14 cellular contexts compared by ENCODE assay signal in the genomic region with DNA sequence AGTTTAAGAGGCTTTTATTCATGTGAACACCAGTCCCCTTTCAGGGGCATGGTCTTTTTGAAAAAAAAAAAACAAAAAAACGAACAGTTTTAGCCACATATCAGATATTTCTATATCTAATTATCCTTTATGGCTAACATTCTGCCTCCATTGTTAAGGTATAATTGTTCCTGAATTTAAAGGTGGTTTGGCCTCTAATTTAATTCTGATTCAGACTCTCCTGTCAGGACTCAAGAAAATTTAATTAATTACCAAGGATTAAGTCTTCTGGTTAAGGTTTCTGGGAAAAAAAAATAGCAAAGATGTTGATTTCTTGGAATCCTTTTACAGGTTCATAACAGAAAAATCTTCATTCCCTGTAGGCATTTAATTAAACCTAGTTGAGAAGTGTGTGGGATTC. TPM values are rescaled to one million over a fixed set of nuclear protein-coding genes. Genes with fewer than 3 reads are reported as not detected.
A peak's percentile ranks its signal among the peaks of the same experiment; 100 is the strongest.
DNase-seq lines count a peak whose midpoint lies in the region; ATAC-seq and TF ChIP-seq lines count a peak whose summit lies in the region.
"Had no signal": no experiment of that assay in that cellular context is flagged by ENCODE, and none has a peak within 500 bp of the region (broad histone marks: within the 10 kb centered on the region; RNA-seq: fewer than 3 reads in every experiment).

No MANE protein-coding gene starts in this region.

- H3K27ac Mint-ChIP-seq in osteocyte (ENCODE audit: unreplicated experiment) = peak overlapping the region; percentile 90
- no peak overlapping the region for H3K27ac Mint-ChIP-seq in Caco-2 (ENCODE audit: unreplicated experiment)
- H3K27ac Mint-ChIP-seq: IgD-negative memory B cell had no signal

- no peaks in the 10 kb centered on the region for H3K27me3 ChIP-seq in fibroblast of lung (ENCODE audit: control insufficient read depth, insufficient read depth, low read length)
- H3K27me3 ChIP-seq in Caco-2 (replicated peaks; ENCODE audit: control insufficient read depth, insufficient read depth, low read length) = no peaks in the 10 kb centered on the region
- H3K27me3 ChIP-seq: BLaER1 treated with 17β-estradiol and CSF1 and Interleukin-3, amounts not matched to agents 10 nM and 100 nM had no signal

- H3K36me3 Mint-ChIP-seq in osteocyte (ENCODE audit: unreplicated experiment) (peaks cover 98% of the 10 kb centered on the region), Caco-2 (ENCODE audit: insufficient read depth, unreplicated experiment) (peaks cover 6% of the 10 kb centered on the region)

- no peaks in the 10 kb centered on the region for H3K9me3 ChIP-seq in fibroblast of lung (ENCODE audit: control insufficient read depth, insufficient read depth, low read depth, low read length)
- H3K9me3 ChIP-seq in Caco-2 = no peaks in the 10 kb centered on the region
- H3K9me3 ChIP-seq: BLaER1 treated with 17β-estradiol and CSF1 and Interleukin-3, amounts not matched to agents 10 nM and 100 nM had no signal

- ATAC-seq in SK-N-SH treated with all-trans-retinoic acid at 6 μM for 48 hours (no peak), GM18870 (IDR thresholded peaks at IDR 0.05; ENCODE audit: unreplicated experiment) (no peak), HG02798 (IDR thresholded peaks at IDR 0.05; ENCODE audit: poor library complexity, unreplicated experiment) (no peak), left ventricle myocardium superior (no peak)

- POLR2A ChIA-PET in Caco-2 (lab: Charles Lee) = no interaction called here

- TF ChIP-seq CTCF in fibroblast of lung (conservative IDR thresholded peaks at IDR 0.05 in 1 of 2, IDR thresholded peaks at IDR 0.05 in 1 of 2; ENCODE audit: low read depth in 1 of 2, low read length in 2 of 2) (no peak), osteocyte (IDR thresholded peaks at IDR 0.05) (no peak), Caco-2 (IDR thresholded peaks at IDR 0.05; ENCODE audit: insufficient read depth in 1 of 2, low read depth in 1 of 2, low read length in 1 of 2, severe bottlenecking in 1 of 2, unreplicated experiment in 1 of 2) (no peak)

- H3K4me1 Mint-ChIP-seq in osteocyte (ENCODE audit: unreplicated experiment) (peaks cover 76% of the 10 kb centered on the region), Caco-2 (ENCODE audit: low read depth, unreplicated experiment) (no peaks in the 10 kb centered on the region)
- H3K4me1 Mint-ChIP-seq: H9, IgD-negative memory B cell had no signal

- no peaks in the 10 kb centered on the region for H3K9me3 Mint-ChIP-seq in osteocyte (ENCODE audit: unreplicated experiment)
- H3K9me3 Mint-ChIP-seq in Caco-2 (ENCODE audit: unreplicated experiment) = no peaks in the 10 kb centered on the region
- H3K9me3 Mint-ChIP-seq: H9, IgD-negative memory B cell had no signal

- no peaks in the 10 kb centered on the region for H3K27me3 Mint-ChIP-seq in osteocyte (ENCODE audit: unreplicated experiment)
- H3K27me3 Mint-ChIP-seq in Caco-2 (ENCODE audit: insufficient read depth, unreplicated experiment) = peaks cover 18% of the 10 kb centered on the region

- H2AFZ ChIP-seq in fibroblast of lung (ENCODE audit: low read length) = no peak overlapping the region

- no peaks in the 10 kb centered on the region for H4K20me1 ChIP-seq in fibroblast of lung (ENCODE audit: control insufficient read depth, extremely low read depth, insufficient read depth, low read length)
- H4K20me1 ChIP-seq: BLaER1 treated with 17β-estradiol and CSF1 and Interleukin-3, amounts not matched to agents 10 nM and 100 nM had no signal

- H3K79me2 ChIP-seq in fibroblast of lung (ENCODE audit: control insufficient read depth, insufficient read depth, low read length) = peaks cover 35% of the 10 kb centered on the region

- no peak overlapping the region for H3K4me2 ChIP-seq in fibroblast of lung (ENCODE audit: extremely low read depth, insufficient read depth, low read length)
- H3K4me2 ChIP-seq: BLaER1 treated with 17β-estradiol and CSF1 and Interleukin-3, amounts not matched to agents 10 nM and 100 nM had no signal

- H3K27ac ChIP-seq in fibroblast of lung (ENCODE audit: insufficient read depth, low read length) = peak overlapping the region; percentile 8
- H3K27ac ChIP-seq: BLaER1 treated with 17β-estradiol and CSF1 and Interleukin-3, amounts not matched to agents 10 nM and 100 nM had no signal

- intact Hi-C loops in Caco-2 (cut with micrococcal nuclease; ENCODE audit: unreplicated experiment) = no loop called here
- intact Hi-C loops in left ventricle myocardium superior (cut with micrococcal nuclease) = no loop called here

- no peak overlapping the region for H3K9ac ChIP-seq in fibroblast of lung (ENCODE audit: insufficient read depth, low read length)
- H3K9ac ChIP-seq: BLaER1 treated with 17β-estradiol and CSF1 and Interleukin-3, amounts not matched to agents 10 nM and 100 nM had no signal

- no peak overlapping the region for H3K4me3 ChIP-seq in fibroblast of lung (replicated peaks in 1 of 4; ENCODE audit: control extremely low read depth in 1 of 4, insufficient read depth in 1 of 4, low read depth in 3 of 4, low read length in 4 of 4)
- no peak overlapping the region for H3K4me3 ChIP-seq in Caco-2 (ENCODE audit: low read depth, low read length)
- H3K4me3 ChIP-seq: BLaER1 treated with 17β-estradiol and CSF1 and Interleukin-3, amounts not matched to agents 10 nM and 100 nM had no signal

- CTCF ChIA-PET in Caco-2 (lab: Charles Lee) = no interaction called here

- H3K36me3 ChIP-seq in fibroblast of lung (ENCODE audit: control insufficient read depth, insufficient read depth, low read length) (peaks cover 54% of the 10 kb centered on the region), Caco-2 (ENCODE audit: control insufficient read depth, insufficient read depth, low read length) (no peaks in the 10 kb centered on the region)
- H3K36me3 ChIP-seq: BLaER1 treated with 17β-estradiol and CSF1 and Interleukin-3, amounts not matched to agents 10 nM and 100 nM had no signal

- BruUV-seq in Caco-2 (replicated peaks; lab: Mats Ljungman, UMichigan) = no TSS peak

- peaks cover 25% of the 10 kb centered on the region for H3K4me1 ChIP-seq in fibroblast of lung (ENCODE audit: control insufficient read depth, extremely low read depth, insufficient read depth, low read length)
- H3K4me1 ChIP-seq in Caco-2 = no peaks in the 10 kb centered on the region
- H3K4me1 ChIP-seq: BLaER1 treated with 17β-estradiol and CSF1 and Interleukin-3, amounts not matched to agents 10 nM and 100 nM had no signal

- DNase-seq in fibroblast of lung (ENCODE audit: low read depth in 2 of 2) = no peak
- no peak for DNase-seq in osteocyte (ENCODE audit: extremely low spot score, unreplicated experiment)
- DNase-seq in Caco-2 = no peak
- DNase-seq in left ventricle myocardium superior = no peak
- DNase-seq: H9, NCI-H1417 treated with DMSO at 0.1 percent for 48 hours, NCI-H2029, NCI-H2171 treated with DMSO at 0.1 percent for 48 hours, NCI-H510A had no signal

- H3K4me3 Mint-ChIP-seq in osteocyte (ENCODE audit: unreplicated experiment) = no peak overlapping the region
- no peak overlapping the region for H3K4me3 Mint-ChIP-seq in Caco-2 (ENCODE audit: unreplicated experiment)
- H3K4me3 Mint-ChIP-seq: H9, IgD-negative memory B cell had no signal

TF ChIP-seq in SK-N-SH treated with all-trans-retinoic acid at 6 μM for 48 hours, 23 proteins besides CTCF, POLR2A, EP300 and RAD21:
- TF ChIP-seq, protein P1, sequence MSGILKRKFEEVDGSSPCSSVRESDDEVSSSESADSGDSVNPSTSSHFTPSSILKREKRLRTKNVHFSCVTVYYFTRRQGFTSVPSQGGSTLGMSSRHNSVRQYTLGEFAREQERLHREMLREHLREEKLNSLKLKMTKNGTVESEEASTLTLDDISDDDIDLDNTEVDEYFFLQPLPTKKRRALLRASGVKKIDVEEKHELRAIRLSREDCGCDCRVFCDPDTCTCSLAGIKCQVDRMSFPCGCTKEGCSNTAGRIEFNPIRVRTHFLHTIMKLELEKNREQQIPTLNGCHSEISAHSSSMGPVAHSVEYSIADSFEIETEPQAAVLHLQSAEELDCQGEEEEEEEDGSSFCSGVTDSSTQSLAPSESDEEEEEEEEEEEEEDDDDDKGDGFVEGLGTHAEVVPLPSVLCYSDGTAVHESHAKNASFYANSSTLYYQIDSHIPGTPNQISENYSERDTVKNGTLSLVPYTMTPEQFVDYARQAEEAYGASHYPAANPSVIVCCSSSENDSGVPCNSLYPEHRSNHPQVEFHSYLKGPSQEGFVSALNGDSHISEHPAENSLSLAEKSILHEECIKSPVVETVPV (CRISPR knock-in tag; IDR thresholded peaks at IDR 0.05) = no peak
- TF ChIP-seq, protein P2, sequence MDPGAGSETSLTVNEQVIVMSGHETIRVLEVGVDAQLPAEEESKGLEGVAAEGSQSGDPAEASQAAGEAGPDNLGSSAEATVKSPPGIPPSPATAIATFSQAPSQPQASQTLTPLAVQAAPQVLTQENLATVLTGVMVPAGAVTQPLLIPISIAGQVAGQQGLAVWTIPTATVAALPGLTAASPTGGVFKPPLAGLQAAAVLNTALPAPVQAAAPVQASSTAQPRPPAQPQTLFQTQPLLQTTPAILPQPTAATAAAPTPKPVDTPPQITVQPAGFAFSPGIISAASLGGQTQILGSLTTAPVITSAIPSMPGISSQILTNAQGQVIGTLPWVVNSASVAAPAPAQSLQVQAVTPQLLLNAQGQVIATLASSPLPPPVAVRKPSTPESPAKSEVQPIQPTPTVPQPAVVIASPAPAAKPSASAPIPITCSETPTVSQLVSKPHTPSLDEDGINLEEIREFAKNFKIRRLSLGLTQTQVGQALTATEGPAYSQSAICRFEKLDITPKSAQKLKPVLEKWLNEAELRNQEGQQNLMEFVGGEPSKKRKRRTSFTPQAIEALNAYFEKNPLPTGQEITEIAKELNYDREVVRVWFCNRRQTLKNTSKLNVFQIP (CRISPR knock-in tag; IDR thresholded peaks at IDR 0.05; ENCODE audit: borderline replicate concordance, low read depth) = no peak
- TF ChIP-seq BACH2 (CRISPR knock-in tag; IDR thresholded peaks at IDR 0.05; ENCODE audit: borderline replicate concordance) (no peak), ISL1 (CRISPR knock-in tag; IDR thresholded peaks at IDR 0.05) (peak; percentile 72), OSR1 (CRISPR knock-in tag; IDR thresholded peaks at IDR 0.05) (no peak), ARNTL (CRISPR knock-in tag; IDR thresholded peaks at IDR 0.05; ENCODE audit: borderline replicate concordance, low read depth) (no peak), ZC3H10 (CRISPR knock-in tag; IDR thresholded peaks at IDR 0.05) (no peak), ZFP3 (CRISPR knock-in tag; IDR thresholded peaks at IDR 0.05) (no peak), TCF4 (CRISPR knock-in tag; IDR thresholded peaks at IDR 0.05; ENCODE audit: borderline replicate concordance) (no peak)

RNA-seq across cellular contexts. Expression of a gene that starts 27.4 kb away (rescaled TPM):
- 2,400 and 2,928 TPM in 2 replicates for total RNA-seq in fibroblast of lung
- polyA plus RNA-seq in fibroblast of lung = 1,580 and 3,638 TPM in 2 replicates
- polyA plus RNA-seq in fibroblast of lung (2012) = 1,860 and 4,504 TPM in 2 replicates
- 1,232 and 3,278 TPM in 2 replicates for polyA minus RNA-seq in fibroblast of lung (ENCODE audit: low replicate concordance)
- total RNA-seq in osteocyte = 7,492 and 7,869 TPM in 2 replicates
- 2.6 and 6.7 TPM in 2 replicates for total RNA-seq in Caco-2 (2022)
- total RNA-seq in left ventricle myocardium superior = 78.1 TPM
- polyA plus RNA-seq: IgD-negative memory B cell had no signal

Comparison
In these comparisons a context has a peak if more than half of its experiments do, and no peak if none do; other contexts are left out.
1. RNA of a gene that starts 27.4 kb away (total RNA-seq): 7,492 to 7,869 TPM in osteocyte and 2,400 to 2,928 TPM in fibroblast of lung; 78.1 TPM in left ventricle myocardium superior (single experiment) and 2.6 to 6.7 TPM in Caco-2; every median in the first group is over 10 times any median in the second.